In the genomic region with DNA sequence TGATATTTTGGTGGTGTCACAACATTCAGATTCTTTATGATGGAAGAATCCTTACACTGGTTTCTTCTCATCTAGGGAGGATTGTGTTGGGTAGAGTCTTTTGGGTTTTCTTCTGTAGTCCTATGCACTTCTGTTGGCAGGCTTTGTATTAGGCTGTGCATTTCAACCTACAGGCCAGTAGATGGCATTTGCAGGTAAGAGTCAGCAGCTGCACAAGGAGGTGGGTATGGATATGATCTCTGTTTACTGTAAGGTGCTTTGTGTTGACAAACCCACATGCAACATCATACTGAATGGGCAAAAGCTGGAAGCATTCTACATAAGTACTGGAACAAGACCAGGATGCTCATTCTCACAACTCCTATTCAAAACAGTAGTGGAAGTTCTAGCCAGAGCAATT, we compare ENCODE assay signal across 10 cellular contexts.
DNase-seq lines count a peak whose midpoint lies in the region; ATAC-seq, FAIRE-seq and TF ChIP-seq lines count a peak whose summit lies in the region.
"Had no signal": no experiment of that assay in that cellular context is flagged by ENCODE, and none has a peak within 500 bp of the region (broad histone marks: within the 10 kb centered on the region; RNA-seq: fewer than 3 reads in every experiment).

No MANE protein-coding gene starts in this region.

- FAIRE-seq in A549 (lab: Jason Lieb, UNC) = no peak

- ATAC-seq in A549 = peak in 1 of 2 experiments; percentile 49; a peak in 2 of 6 replicates
- ATAC-seq in GM18907 (IDR thresholded peaks at IDR 0.05; ENCODE audit: unreplicated experiment) = peak; percentile 71
- no peak for ATAC-seq in HG02885 (IDR thresholded peaks at IDR 0.05; ENCODE audit: poor library complexity, unreplicated experiment)
- ATAC-seq in GM21360 (IDR thresholded peaks at IDR 0.05; ENCODE audit: unreplicated experiment) = no peak

- H3K27ac ChIP-seq in A549 = no peak overlapping the region
- H3K27ac ChIP-seq: esophagus squamous epithelium, Peyer's patch had no signal

- peak in 1 of 2 experiments; percentile 25; a peak in 3 of 5 replicates for TF ChIP-seq RAD21 in A549 (conservative IDR thresholded peaks at IDR 0.05 in 1 of 2, IDR thresholded peaks at IDR 0.05 in 1 of 2)

- no peaks in the 10 kb centered on the region for H3K9me3 ChIP-seq in A549

- H3K4me1 ChIP-seq in A549 = no peaks in the 10 kb centered on the region
- H3K4me1 ChIP-seq: esophagus squamous epithelium, Peyer's patch had no signal

- H3K4me2 ChIP-seq in A549 = no peak overlapping the region

- TF ChIP-seq CTCF in A549 (IDR thresholded peaks at IDR 0.05) = 0 out of 3 replicates have a peak, but pooled peaks have one; percentile 9
- peak; percentile 19 for TF ChIP-seq CTCF in cardiac fibroblast (IDR thresholded peaks at IDR 0.05; ENCODE audit: low read depth, low read length)

- DNase-seq in A549 (ENCODE audit: low read depth in 1 of 2, low spot score in 1 of 2) (peak; percentile 0 to 38), NCI-H748 (lab: John Stamatoyannopoulos, UW; ENCODE audit: unreplicated experiment) (peak; percentile 82), cardiac fibroblast (ENCODE audit: low read depth in 2 of 2) (peak; percentile 6 to 16)
- DNase-seq in activated T-cell treated with anti-CD3 and anti-CD28 coated beads, Interleukin-2, amount 50 U/mL, for 48 hours = no peak
- no peak for DNase-seq in stimulated activated CD4-positive, alpha-beta T cell treated with anti-CD3 and anti-CD28 coated beads, Interleukin-12 subunit alpha, Interleukin-12 subunit beta, amount 100 ng/mL, for 4 hours
- DNase-seq: esophagus squamous epithelium, Peyer's patch had no signal

- no peak for TF ChIP-seq POLR2A in A549 (IDR thresholded peaks at IDR 0.05; ENCODE audit: low read length)

- POLR2A ChIA-PET in A549 (lab: Yijun Ruan, JAX) = no interaction called here

- H3K4me3 ChIP-seq in A549 (no peak overlapping the region), cardiac fibroblast (replicated peaks in 1 of 2; ENCODE audit: low read depth in 2 of 2, low read length in 2 of 2) (no peak overlapping the region)
- H3K4me3 ChIP-seq: esophagus squamous epithelium, Peyer's patch had no signal

- CTCF ChIA-PET in A549 (lab: Yijun Ruan, JAX) = interaction anchor here (1.0 kb wide), 1 partner anchor 9 kb away, joined by 3 read pairs; no protein-coding TSS in a partner anchor

- no peak for TF ChIP-seq EP300 in A549 (IDR thresholded peaks at IDR 0.05)

TF ChIP-seq in A549, 52 proteins besides CTCF, POLR2A, EP300 and RAD21:
- no peak for TF ChIP-seq HEYL (CRISPR knock-in tag; IDR thresholded peaks at IDR 0.05)
- no peak for TF ChIP-seq NFE2L2 (conservative IDR thresholded peaks at IDR 0.05; ENCODE audit: low read length)
- no peak for TF ChIP-seq TFCP2L1 (CRISPR knock-in tag; IDR thresholded peaks at IDR 0.05)
- no peak for TF ChIP-seq REST (IDR thresholded peaks at IDR 0.05)

Comparison
In these comparisons a context has a peak if more than half of its experiments do, and no peak if none do; other contexts are left out.
1. DNase-seq: peak in A549 (2 of 2), NCI-H748 (single experiment) and cardiac fibroblast (2 of 2); none in activated T-cell treated with anti-CD3 and anti-CD28 coated beads, Interleukin-2, amount 50 U/mL, for 48 hours (0 of 2) and stimulated activated CD4-positive, alpha-beta T cell treated with anti-CD3 and anti-CD28 coated beads, Interleukin-12 subunit alpha, Interleukin-12 subunit beta, amount 100 ng/mL, for 4 hours (single experiment).